ENCODE assay signal across 1 cellular context in the genomic region with DNA sequence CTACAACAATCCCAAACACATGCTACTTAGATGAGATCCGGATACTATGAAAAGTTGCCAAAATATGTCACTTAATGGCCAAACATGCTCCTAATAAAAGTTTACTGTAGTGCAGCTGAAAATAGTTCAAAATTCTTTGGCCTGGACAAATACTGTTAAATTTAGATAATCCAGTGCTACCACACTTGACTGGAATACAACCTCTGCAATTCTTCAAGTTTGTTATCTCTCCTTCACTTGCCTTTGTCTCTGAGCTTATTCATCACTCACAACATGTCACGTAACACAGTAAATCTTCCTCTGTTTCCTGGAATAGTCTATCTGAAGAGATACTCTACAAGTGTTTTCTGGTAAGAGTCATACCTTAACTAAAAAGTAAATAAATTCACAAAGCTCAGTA.
TF ChIP-seq lines count a peak whose summit lies in the region.

No MANE protein-coding gene starts in this region.

TF ChIP-seq in K562, 482 proteins besides CTCF, POLR2A, EP300 and RAD21 (continued from another document and continues in another):
- TF ChIP-seq, protein P1, sequence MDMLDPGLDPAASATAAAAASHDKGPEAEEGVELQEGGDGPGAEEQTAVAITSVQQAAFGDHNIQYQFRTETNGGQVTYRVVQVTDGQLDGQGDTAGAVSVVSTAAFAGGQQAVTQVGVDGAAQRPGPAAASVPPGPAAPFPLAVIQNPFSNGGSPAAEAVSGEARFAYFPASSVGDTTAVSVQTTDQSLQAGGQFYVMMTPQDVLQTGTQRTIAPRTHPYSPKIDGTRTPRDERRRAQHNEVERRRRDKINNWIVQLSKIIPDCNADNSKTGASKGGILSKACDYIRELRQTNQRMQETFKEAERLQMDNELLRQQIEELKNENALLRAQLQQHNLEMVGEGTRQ (CRISPR knock-in tag; IDR thresholded peaks at IDR 0.05): no peak
- peak; percentile 81 for TF ChIP-seq CTBP1 (IDR thresholded peaks at IDR 0.05; ENCODE audit: borderline replicate concordance)
- no peak for TF ChIP-seq ZNF785 (CRISPR knock-in tag; IDR thresholded peaks at IDR 0.05)
- no peak for TF ChIP-seq ZNF282 (CRISPR knock-in tag; IDR thresholded peaks at IDR 0.05)
- peak; percentile 95 for TF ChIP-seq STAT5A (IDR thresholded peaks at IDR 0.05; ENCODE audit: borderline replicate concordance, low read length)
- no peak for TF ChIP-seq HNRNPK (IDR thresholded peaks at IDR 0.05; ENCODE audit: low read depth, low read length, poor library complexity, severe bottlenecking)
- no peak for TF ChIP-seq KLF6 (CRISPR knock-in tag; IDR thresholded peaks at IDR 0.05; ENCODE audit: borderline replicate concordance)
- TF ChIP-seq ZNF23 (CRISPR knock-in tag; IDR thresholded peaks at IDR 0.05): no peak
- TF ChIP-seq ZZZ3 (IDR thresholded peaks at IDR 0.05): no peak
- TF ChIP-seq CBFA2T2 (conservative IDR thresholded peaks at IDR 0.05): peak; percentile 78
- TF ChIP-seq GATA2 (CRISPR knock-in tag; IDR thresholded peaks at IDR 0.05): 0 out of 2 replicates have a peak, but pooled peaks have one; percentile 28
- no peak for TF ChIP-seq RFX7 (CRISPR knock-in tag; IDR thresholded peaks at IDR 0.05)
- no peak for TF ChIP-seq CBX3 (IDR thresholded peaks at IDR 0.05; ENCODE audit: borderline replicate concordance in 1 of 2, low read length in 2 of 2)
- TF ChIP-seq, protein P2, sequence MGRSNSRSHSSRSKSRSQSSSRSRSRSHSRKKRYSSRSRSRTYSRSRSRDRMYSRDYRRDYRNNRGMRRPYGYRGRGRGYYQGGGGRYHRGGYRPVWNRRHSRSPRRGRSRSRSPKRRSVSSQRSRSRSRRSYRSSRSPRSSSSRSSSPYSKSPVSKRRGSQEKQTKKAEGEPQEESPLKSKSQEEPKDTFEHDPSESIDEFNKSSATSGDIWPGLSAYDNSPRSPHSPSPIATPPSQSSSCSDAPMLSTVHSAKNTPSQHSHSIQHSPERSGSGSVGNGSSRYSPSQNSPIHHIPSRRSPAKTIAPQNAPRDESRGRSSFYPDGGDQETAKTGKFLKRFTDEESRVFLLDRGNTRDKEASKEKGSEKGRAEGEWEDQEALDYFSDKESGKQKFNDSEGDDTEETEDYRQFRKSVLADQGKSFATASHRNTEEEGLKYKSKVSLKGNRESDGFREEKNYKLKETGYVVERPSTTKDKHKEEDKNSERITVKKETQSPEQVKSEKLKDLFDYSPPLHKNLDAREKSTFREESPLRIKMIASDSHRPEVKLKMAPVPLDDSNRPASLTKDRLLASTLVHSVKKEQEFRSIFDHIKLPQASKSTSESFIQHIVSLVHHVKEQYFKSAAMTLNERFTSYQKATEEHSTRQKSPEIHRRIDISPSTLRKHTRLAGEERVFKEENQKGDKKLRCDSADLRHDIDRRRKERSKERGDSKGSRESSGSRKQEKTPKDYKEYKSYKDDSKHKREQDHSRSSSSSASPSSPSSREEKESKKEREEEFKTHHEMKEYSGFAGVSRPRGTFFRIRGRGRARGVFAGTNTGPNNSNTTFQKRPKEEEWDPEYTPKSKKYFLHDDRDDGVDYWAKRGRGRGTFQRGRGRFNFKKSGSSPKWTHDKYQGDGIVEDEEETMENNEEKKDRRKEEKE (IDR thresholded peaks at IDR 0.05; ENCODE audit: borderline replicate concordance in 1 of 2, control insufficient read depth in 1 of 2, low read depth in 2 of 2, low read length in 1 of 2): no peak
- TF ChIP-seq, protein P3, sequence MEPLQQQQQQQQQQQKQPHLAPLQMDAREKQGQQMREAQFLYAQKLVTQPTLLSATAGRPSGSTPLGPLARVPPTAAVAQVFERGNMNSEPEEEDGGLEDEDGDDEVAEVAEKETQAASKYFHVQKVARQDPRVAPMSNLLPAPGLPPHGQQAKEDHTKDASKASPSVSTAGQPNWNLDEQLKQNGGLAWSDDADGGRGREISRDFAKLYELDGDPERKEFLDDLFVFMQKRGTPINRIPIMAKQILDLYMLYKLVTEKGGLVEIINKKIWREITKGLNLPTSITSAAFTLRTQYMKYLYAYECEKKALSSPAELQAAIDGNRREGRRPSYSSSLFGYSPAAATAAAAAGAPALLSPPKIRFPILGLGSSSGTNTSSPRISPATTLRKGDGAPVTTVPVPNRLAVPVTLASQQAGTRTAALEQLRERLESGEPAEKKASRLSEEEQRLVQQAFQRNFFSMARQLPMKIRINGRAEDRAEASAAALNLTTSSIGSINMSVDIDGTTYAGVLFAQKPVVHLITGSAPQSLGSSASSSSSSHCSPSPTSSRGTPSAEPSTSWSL (CRISPR knock-in tag; IDR thresholded peaks at IDR 0.05; ENCODE audit: borderline replicate concordance): no peak
- TF ChIP-seq, protein P4, sequence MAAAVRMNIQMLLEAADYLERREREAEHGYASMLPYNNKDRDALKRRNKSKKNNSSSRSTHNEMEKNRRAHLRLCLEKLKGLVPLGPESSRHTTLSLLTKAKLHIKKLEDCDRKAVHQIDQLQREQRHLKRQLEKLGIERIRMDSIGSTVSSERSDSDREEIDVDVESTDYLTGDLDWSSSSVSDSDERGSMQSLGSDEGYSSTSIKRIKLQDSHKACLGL (CRISPR knock-in tag; IDR thresholded peaks at IDR 0.05; ENCODE audit: borderline replicate concordance, poor library complexity, severe bottlenecking): no peak
- TF ChIP-seq ZNF217 (CRISPR knock-in tag; IDR thresholded peaks at IDR 0.05): no peak
- no peak for TF ChIP-seq KLF10 (CRISPR knock-in tag; IDR thresholded peaks at IDR 0.05)
- TF ChIP-seq, protein P5, sequence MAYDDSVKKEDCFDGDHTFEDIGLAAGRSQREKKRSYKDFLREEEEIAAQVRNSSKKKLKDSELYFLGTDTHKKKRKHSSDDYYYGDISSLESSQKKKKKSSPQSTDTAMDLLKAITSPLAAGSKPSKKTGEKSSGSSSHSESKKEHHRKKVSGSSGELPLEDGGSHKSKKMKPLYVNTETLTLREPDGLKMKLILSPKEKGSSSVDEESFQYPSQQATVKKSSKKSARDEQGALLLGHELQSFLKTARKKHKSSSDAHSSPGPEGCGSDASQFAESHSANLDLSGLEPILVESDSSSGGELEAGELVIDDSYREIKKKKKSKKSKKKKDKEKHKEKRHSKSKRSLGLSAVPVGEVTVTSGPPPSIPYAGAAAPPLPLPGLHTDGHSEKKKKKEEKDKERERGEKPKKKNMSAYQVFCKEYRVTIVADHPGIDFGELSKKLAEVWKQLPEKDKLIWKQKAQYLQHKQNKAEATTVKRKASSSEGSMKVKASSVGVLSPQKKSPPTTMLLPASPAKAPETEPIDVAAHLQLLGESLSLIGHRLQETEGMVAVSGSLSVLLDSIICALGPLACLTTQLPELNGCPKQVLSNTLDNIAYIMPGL (CRISPR knock-in tag; IDR thresholded peaks at IDR 0.05): no peak
- TF ChIP-seq SMARCB1 (IDR thresholded peaks at IDR 0.05; ENCODE audit: insufficient read length, low read depth): no peak
- no peak for TF ChIP-seq ZNF644 (tag; IDR thresholded peaks at IDR 0.05; ENCODE audit: low read depth)
- TF ChIP-seq SMAD1 (IDR thresholded peaks at IDR 0.05; ENCODE audit: low read depth, low read length, partially characterized antibody): no peak
- TF ChIP-seq ARHGAP35 (IDR thresholded peaks at IDR 0.05; ENCODE audit: partially characterized antibody): peak; percentile 72
- no peak for TF ChIP-seq NONO (IDR thresholded peaks at IDR 0.05; ENCODE audit: low read depth in 2 of 2, low read length in 1 of 2)
- TF ChIP-seq, protein P6, sequence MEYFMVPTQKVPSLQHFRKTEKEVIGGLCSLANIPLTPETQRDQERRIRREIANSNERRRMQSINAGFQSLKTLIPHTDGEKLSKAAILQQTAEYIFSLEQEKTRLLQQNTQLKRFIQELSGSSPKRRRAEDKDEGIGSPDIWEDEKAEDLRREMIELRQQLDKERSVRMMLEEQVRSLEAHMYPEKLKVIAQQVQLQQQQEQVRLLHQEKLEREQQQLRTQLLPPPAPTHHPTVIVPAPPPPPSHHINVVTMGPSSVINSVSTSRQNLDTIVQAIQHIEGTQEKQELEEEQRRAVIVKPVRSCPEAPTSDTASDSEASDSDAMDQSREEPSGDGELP (CRISPR knock-in tag; IDR thresholded peaks at IDR 0.05; ENCODE audit: borderline replicate concordance): no peak
- TF ChIP-seq, protein P7, sequence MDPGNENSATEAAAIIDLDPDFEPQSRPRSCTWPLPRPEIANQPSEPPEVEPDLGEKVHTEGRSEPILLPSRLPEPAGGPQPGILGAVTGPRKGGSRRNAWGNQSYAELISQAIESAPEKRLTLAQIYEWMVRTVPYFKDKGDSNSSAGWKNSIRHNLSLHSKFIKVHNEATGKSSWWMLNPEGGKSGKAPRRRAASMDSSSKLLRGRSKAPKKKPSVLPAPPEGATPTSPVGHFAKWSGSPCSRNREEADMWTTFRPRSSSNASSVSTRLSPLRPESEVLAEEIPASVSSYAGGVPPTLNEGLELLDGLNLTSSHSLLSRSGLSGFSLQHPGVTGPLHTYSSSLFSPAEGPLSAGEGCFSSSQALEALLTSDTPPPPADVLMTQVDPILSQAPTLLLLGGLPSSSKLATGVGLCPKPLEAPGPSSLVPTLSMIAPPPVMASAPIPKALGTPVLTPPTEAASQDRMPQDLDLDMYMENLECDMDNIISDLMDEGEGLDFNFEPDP (CRISPR knock-in tag; IDR thresholded peaks at IDR 0.05): no peak
- TF ChIP-seq FOSL1 (tag; conservative IDR thresholded peaks at IDR 0.05): peak; percentile 74
- TF ChIP-seq PRMT5 (CRISPR knock-in tag; IDR thresholded peaks at IDR 0.05): no peak
- no peak for TF ChIP-seq XRCC5 (IDR thresholded peaks at IDR 0.05; ENCODE audit: low read depth, low read length)
- no peak for TF ChIP-seq SIX5 (IDR thresholded peaks at IDR 0.05; ENCODE audit: borderline replicate concordance in 1 of 2, insufficient read depth in 1 of 2, low read depth in 1 of 2, low read length in 2 of 2)
- no peak for TF ChIP-seq ZNF146 (CRISPR knock-in tag; IDR thresholded peaks at IDR 0.05; ENCODE audit: unreplicated experiment)
- no peak for TF ChIP-seq MAFG (tag; conservative IDR thresholded peaks at IDR 0.05)
- TF ChIP-seq ZNF77 (CRISPR knock-in tag; IDR thresholded peaks at IDR 0.05): no peak
- TF ChIP-seq FOS (IDR thresholded peaks at IDR 0.05; ENCODE audit: extremely low read depth, insufficient read length): no peak
- TF ChIP-seq ZNF551 (CRISPR knock-in tag; IDR thresholded peaks at IDR 0.05): no peak
- TF ChIP-seq, protein P8, sequence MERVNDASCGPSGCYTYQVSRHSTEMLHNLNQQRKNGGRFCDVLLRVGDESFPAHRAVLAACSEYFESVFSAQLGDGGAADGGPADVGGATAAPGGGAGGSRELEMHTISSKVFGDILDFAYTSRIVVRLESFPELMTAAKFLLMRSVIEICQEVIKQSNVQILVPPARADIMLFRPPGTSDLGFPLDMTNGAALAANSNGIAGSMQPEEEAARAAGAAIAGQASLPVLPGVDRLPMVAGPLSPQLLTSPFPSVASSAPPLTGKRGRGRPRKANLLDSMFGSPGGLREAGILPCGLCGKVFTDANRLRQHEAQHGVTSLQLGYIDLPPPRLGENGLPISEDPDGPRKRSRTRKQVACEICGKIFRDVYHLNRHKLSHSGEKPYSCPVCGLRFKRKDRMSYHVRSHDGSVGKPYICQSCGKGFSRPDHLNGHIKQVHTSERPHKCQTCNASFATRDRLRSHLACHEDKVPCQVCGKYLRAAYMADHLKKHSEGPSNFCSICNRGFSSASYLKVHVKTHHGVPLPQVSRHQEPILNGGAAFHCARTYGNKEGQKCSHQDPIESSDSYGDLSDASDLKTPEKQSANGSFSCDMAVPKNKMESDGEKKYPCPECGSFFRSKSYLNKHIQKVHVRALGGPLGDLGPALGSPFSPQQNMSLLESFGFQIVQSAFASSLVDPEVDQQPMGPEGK (CRISPR knock-in tag; IDR thresholded peaks at IDR 0.05; ENCODE audit: borderline replicate concordance): no peak
- no peak for TF ChIP-seq BDP1 (IDR thresholded peaks at IDR 0.05; ENCODE audit: insufficient read depth, insufficient read length)
- TF ChIP-seq, protein P9, sequence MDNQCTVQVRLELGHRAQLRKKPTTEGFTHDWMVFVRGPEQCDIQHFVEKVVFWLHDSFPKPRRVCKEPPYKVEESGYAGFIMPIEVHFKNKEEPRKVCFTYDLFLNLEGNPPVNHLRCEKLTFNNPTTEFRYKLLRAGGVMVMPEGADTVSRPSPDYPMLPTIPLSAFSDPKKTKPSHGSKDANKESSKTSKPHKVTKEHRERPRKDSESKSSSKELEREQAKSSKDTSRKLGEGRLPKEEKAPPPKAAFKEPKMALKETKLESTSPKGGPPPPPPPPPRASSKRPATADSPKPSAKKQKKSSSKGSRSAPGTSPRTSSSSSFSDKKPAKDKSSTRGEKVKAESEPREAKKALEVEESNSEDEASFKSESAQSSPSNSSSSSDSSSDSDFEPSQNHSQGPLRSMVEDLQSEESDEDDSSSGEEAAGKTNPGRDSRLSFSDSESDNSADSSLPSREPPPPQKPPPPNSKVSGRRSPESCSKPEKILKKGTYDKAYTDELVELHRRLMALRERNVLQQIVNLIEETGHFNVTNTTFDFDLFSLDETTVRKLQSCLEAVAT (IDR thresholded peaks at IDR 0.05): no peak
- TF ChIP-seq SIN3A (IDR thresholded peaks at IDR 0.05; ENCODE audit: borderline replicate concordance in 2 of 2, control insufficient read depth in 1 of 2, low read depth in 2 of 2, low read length in 2 of 2): no peak
- TF ChIP-seq ZEB2 (IDR thresholded peaks at IDR 0.05): peak; percentile 74; the same call in 1 of the 2 replicates
- no peak for TF ChIP-seq TEAD2 (tag; IDR thresholded peaks at IDR 0.05)
- TF ChIP-seq, protein P10, sequence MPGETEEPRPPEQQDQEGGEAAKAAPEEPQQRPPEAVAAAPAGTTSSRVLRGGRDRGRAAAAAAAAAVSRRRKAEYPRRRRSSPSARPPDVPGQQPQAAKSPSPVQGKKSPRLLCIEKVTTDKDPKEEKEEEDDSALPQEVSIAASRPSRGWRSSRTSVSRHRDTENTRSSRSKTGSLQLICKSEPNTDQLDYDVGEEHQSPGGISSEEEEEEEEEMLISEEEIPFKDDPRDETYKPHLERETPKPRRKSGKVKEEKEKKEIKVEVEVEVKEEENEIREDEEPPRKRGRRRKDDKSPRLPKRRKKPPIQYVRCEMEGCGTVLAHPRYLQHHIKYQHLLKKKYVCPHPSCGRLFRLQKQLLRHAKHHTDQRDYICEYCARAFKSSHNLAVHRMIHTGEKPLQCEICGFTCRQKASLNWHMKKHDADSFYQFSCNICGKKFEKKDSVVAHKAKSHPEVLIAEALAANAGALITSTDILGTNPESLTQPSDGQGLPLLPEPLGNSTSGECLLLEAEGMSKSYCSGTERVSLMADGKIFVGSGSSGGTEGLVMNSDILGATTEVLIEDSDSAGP (CRISPR knock-in tag; IDR thresholded peaks at IDR 0.05): no peak
- TF ChIP-seq, protein P11, sequence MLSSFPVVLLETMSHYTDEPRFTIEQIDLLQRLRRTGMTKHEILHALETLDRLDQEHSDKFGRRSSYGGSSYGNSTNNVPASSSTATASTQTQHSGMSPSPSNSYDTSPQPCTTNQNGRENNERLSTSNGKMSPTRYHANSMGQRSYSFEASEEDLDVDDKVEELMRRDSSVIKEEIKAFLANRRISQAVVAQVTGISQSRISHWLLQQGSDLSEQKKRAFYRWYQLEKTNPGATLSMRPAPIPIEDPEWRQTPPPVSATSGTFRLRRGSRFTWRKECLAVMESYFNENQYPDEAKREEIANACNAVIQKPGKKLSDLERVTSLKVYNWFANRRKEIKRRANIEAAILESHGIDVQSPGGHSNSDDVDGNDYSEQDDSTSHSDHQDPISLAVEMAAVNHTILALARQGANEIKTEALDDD (IDR thresholded peaks at IDR 0.05): no peak
- TF ChIP-seq, protein P12, sequence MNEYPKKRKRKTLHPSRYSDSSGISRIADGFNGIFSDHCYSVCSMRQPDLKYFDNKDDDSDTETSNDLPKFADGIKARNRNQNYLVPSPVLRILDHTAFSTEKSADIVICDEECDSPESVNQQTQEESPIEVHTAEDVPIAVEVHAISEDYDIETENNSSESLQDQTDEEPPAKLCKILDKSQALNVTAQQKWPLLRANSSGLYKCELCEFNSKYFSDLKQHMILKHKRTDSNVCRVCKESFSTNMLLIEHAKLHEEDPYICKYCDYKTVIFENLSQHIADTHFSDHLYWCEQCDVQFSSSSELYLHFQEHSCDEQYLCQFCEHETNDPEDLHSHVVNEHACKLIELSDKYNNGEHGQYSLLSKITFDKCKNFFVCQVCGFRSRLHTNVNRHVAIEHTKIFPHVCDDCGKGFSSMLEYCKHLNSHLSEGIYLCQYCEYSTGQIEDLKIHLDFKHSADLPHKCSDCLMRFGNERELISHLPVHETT (CRISPR knock-in tag; conservative IDR thresholded peaks at IDR 0.05 in 1 of 2, IDR thresholded peaks at IDR 0.05 in 1 of 2): no peak
